Comparison of ENCODE assay signal across 17 cellular contexts in the genomic region with DNA sequence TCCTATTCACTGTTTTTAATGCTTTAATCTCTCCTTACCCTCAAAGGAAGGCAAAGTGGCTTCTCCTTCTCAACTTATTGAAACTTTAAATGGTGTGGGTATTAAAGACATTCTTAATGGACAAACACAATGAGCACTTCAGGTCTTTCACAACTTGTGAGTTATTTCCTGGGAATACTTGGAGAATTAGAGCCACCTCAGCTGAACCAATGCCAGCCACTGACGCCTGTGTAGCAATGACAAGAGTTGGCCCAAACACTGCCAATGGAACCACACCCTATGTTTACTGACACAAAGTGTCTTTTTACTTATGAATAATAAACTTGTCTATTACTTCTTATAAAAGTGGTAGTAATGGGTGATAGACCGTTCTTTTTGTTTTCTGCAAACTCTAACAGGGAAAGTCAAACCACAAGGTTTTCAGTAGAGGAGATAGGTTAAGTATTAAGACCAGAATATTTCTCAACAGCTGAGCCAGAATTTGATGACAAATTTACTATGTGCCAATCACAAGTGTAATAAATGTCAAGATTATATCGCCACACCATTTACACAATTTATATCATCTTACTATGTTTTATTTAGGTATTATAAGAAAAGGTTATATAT. TPM values are rescaled to one million over a fixed set of nuclear protein-coding genes. Genes with fewer than 3 reads are reported as not detected.
A peak's percentile ranks its signal among the peaks of the same experiment; 100 is the strongest.
DNase-seq lines count a peak whose midpoint lies in the region; ATAC-seq and TF ChIP-seq lines count a peak whose summit lies in the region.
"Had no signal": no experiment of that assay in that cellular context is flagged by ENCODE, and none has a peak within 500 bp of the region (broad histone marks: within the 10 kb centered on the region; RNA-seq: fewer than 3 reads in every experiment).

No MANE protein-coding gene starts in this region.

- no peak for TF ChIP-seq POLR2A in prostate gland (IDR thresholded peaks at IDR 0.05)

- H3K27me3 ChIP-seq in PC-9 (ENCODE audit: insufficient read depth, low read depth) (no peaks in the 10 kb centered on the region), prostate gland (replicated peaks; ENCODE audit: insufficient read depth) (no peaks in the 10 kb centered on the region)
- H3K27me3 ChIP-seq: BE2C, tibial artery had no signal

- H3K36me3 ChIP-seq in PC-9 (ENCODE audit: low read depth), result peaks cover 7% of the 10 kb centered on the region
- H3K36me3 ChIP-seq in prostate gland, result no peaks in the 10 kb centered on the region
- H3K36me3 ChIP-seq: BE2C had no signal

- no TSS peak for BruUV-seq in PC-9 (replicated peaks; lab: Mats Ljungman, UMichigan)

- H3K27ac ChIP-seq in PC-9 (no peak overlapping the region), prostate gland (no peak overlapping the region)
- H3K27ac ChIP-seq: tibial artery had no signal

- no peak for ATAC-seq in GM19395 (IDR thresholded peaks at IDR 0.05; ENCODE audit: unreplicated experiment)
- ATAC-seq in HG02610 (IDR thresholded peaks at IDR 0.05; ENCODE audit: unreplicated experiment), result no peak
- ATAC-seq: activated CD8-positive, alpha-beta T cell treated with anti-CD3 and anti-CD28 coated beads, Interleukin-2, amount 10 ng/mL, durations not matched to agents 7 days and 5 days; sciatic nerve had no signal

- no peak overlapping the region for H3K4me2 ChIP-seq in PC-9

- peak; percentile 23 for DNase-seq in GM03348 (ENCODE audit: low spot score)
- DNase-seq in PC-9, result peak; percentile 5 to 43
- peak; percentile 62 for DNase-seq in fibroblast of mammary gland (ENCODE audit: low read depth)
- DNase-seq in prostate gland (ENCODE audit: low spot score), result peak; percentile 21
- DNase-seq in EL, result no peak
- no peak for DNase-seq in NCI-H69 (lab: John Stamatoyannopoulos, UW)
- DNase-seq: activated CD8-positive, alpha-beta T cell treated with anti-CD3 and anti-CD28 coated beads, Interleukin-2, amount 10 ng/mL, durations not matched to agents 7 days and 5 days; BE2C; dermis blood vessel endothelial cell; DMS153; KG1; NCI-H510A; stimulated activated CD4-positive, alpha-beta T cell treated with anti-CD3 and anti-CD28 coated beads, Interleukin-4, amount 100 ng/mL, for 1 hour had no signal

- 0 out of 2 replicates have a peak, but pooled peaks cover 3% of the 10 kb centered on the region for H3F3A ChIP-seq in PC-9 (ENCODE audit: insufficient read depth, low read depth)

- POLR2A ChIA-PET in PC-9 (lab: Charles Lee; ENCODE audit: unreplicated experiment), result no interaction called here

- H3K79me2 ChIP-seq in PC-9 (ENCODE audit: low read depth), result no peaks in the 10 kb centered on the region

- H2AFZ ChIP-seq in PC-9, result no peak overlapping the region

- H3K4me3 ChIP-seq in PC-9 (no peak overlapping the region), fibroblast of mammary gland (ENCODE audit: control insufficient read depth, low read depth, low read length) (no peak overlapping the region), prostate gland (no peak overlapping the region)
- H3K4me3 ChIP-seq: tibial artery had no signal

- H4K20me1 ChIP-seq in PC-9 (ENCODE audit: insufficient read depth), result no peaks in the 10 kb centered on the region

- CTCF ChIA-PET in PC-9 (lab: Charles Lee), result interaction anchor here (0.7 kb wide), 1 partner anchor 1370 kb away, joined by 3 read pairs; no protein-coding TSS in a partner anchor

- H3K9me3 ChIP-seq in PC-9 (ENCODE audit: insufficient read depth, low read depth), result no peaks in the 10 kb centered on the region
- H3K9me3 ChIP-seq in prostate gland, result no peaks in the 10 kb centered on the region
- H3K9me3 ChIP-seq: BE2C, tibial artery had no signal

- intact Hi-C loops in PC-9 (cut with micrococcal nuclease; ENCODE audit: unreplicated experiment) (no loop called here), prostate gland (cut with DNase I) (no loop called here)

- no peaks in the 10 kb centered on the region for H3K9me2 ChIP-seq in PC-9 (ENCODE audit: insufficient read depth)

- TF ChIP-seq CTCF in PC-9 (conservative IDR thresholded peaks at IDR 0.05), result no peak
- no peak for TF ChIP-seq CTCF in fibroblast of mammary gland (conservative IDR thresholded peaks at IDR 0.05; ENCODE audit: control insufficient read depth, insufficient read depth, low read depth, low read length)
- TF ChIP-seq CTCF in prostate gland (IDR thresholded peaks at IDR 0.05), result no peak

- 54% methylated on average over 3 of the region's 3 CpGs for WGBS in prostate gland

- no peaks in the 10 kb centered on the region; the same call in 1 of the 2 replicates for H3K4me1 ChIP-seq in PC-9 (replicated peaks; ENCODE audit: insufficient read depth)
- H3K4me1 ChIP-seq in prostate gland (replicated peaks), result no peaks in the 10 kb centered on the region
- H3K4me1 ChIP-seq: BE2C had no signal

RNA-seq across cellular contexts. Expression of a gene that starts 12.5 kb away (rescaled TPM):
- total RNA-seq in PC-9 (2021), result 2.7 and 5.0 TPM in 2 replicates
- total RNA-seq in prostate gland, result 1 to 10 TPM; 1.4 to 3.0 TPM

RNA-seq across cellular contexts. Expression of a gene that starts 31.6 kb away (rescaled TPM):
- total RNA-seq in PC-9 (2021) (22.0 and 27.7 TPM in 2 replicates), prostate gland (10 to 100 TPM; 14.3 to 23.6 TPM)

RNA-seq across cellular contexts. Expression of a gene that starts 31.7 kb away (rescaled TPM):
- total RNA-seq in PC-9 (2021) (34.9 and 35.7 TPM in 2 replicates), prostate gland (10 to 100 TPM; 70.3 to 73.2 TPM)

Comparison
In these comparisons a context has a peak if more than half of its experiments do, and no peak if none do; other contexts are left out.
1. DNase-seq: peak in GM03348 (single experiment), PC-9 (2 of 2), fibroblast of mammary gland (single experiment) and prostate gland (single experiment); none in EL (single experiment) and NCI-H69 (single experiment).